25 cellular contexts compared by ENCODE assay signal in the genomic region with DNA sequence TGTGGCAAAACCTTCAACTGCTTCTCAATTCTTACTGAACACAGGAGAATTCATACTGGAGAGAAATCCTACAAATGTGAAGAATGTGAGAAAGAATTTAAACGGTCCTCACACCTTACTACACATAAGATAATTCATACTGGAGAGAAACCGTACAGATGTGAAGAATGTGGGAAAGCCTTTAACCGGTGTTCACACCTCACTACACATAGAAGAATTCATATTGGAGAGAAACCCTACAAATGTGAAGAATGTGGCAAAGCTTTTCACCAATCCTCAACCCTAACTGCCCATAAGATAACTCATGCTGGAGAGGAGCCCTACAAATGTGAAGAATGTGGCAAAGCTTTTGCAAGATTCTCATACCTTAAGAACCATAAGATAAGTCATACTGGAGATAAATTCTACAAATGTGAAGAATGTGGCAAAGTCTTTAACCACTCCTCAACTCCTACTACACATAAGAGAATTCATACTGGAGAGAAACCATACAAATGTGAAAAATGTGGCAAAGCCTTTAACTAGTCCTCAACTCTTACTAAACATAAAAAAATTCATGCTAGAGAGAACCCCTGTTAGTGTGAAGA.
DNase-seq lines count a peak whose midpoint lies in the region; ATAC-seq, FAIRE-seq and TF ChIP-seq lines count a peak whose summit lies in the region.
"Had no signal": no experiment of that assay in that cellular context is flagged by ENCODE, and none has a peak within 500 bp of the region (broad histone marks: within the 10 kb centered on the region; RNA-seq: fewer than 3 reads in every experiment).

No MANE protein-coding gene starts in this region.

- no peak overlapping the region for H2BK20ac ChIP-seq in H1 (ENCODE audit: low read length)

- no peak for ATAC-seq in HG02798 (IDR thresholded peaks at IDR 0.05; ENCODE audit: poor library complexity, unreplicated experiment)
- ATAC-seq in sciatic nerve = no peak
- ATAC-seq: A549; CD8-positive, alpha-beta T cell; GM12878 had no signal

- no peak overlapping the region for H4K8ac ChIP-seq in H1 (ENCODE audit: extremely low read depth, insufficient read depth, low read length)
- H4K8ac ChIP-seq in mesendoderm (ENCODE audit: low read depth, low read length) = no peak overlapping the region

- peak; percentile 73 for DNase-seq in OCI-M1 (lab: John Stamatoyannopoulos, UW)
- no peak for DNase-seq in H1 (ENCODE audit: low read depth in 1 of 2, low spot score in 2 of 2)
- DNase-seq in mesendoderm = peak; percentile 7
- DNase-seq in sciatic nerve (ENCODE audit: low spot score) = no peak
- DNase-seq in effector CD4-positive, alpha-beta T cell = no peak
- DNase-seq: AML-193; Caco-2; Calu3; CD4-positive, alpha-beta T cell; CD8-positive, alpha-beta T cell; DMS 273 treated with DMSO at 0.1 percent for 48 hours; DMS153; DMS53; DMS79; DND-41; EL; GDM1 had no signal

- no peak for TF ChIP-seq EP300 in H1 (IDR thresholded peaks at IDR 0.05; ENCODE audit: borderline replicate concordance in 1 of 2, low read depth in 2 of 2, low read length in 2 of 2)

- H3K4me1 ChIP-seq in H1 (replicated peaks in 1 of 4; ENCODE audit: control insufficient read depth in 3 of 4, insufficient read depth in 4 of 4, low read length in 3 of 4) = no peaks in the 10 kb centered on the region
- H3K4me1 ChIP-seq in mesendoderm (ENCODE audit: control insufficient read depth, low read depth, low read length) = no peaks in the 10 kb centered on the region
- H3K4me1 ChIP-seq: A549; BLaER1 treated with 17β-estradiol and CSF1 and Interleukin-3, amounts not matched to agents 10 nM and 100 nM; Caco-2 had no signal

- POLR2A ChIA-PET in H1 (lab: Charles Lee; ENCODE audit: partially characterized antibody) = no interaction called here

- peaks cover 15 to 20% of the 10 kb centered on the region in 2 experiments for H3K9me3 ChIP-seq in H1 (ENCODE audit: insufficient read depth in 2 of 2, low read depth in 1 of 2, low read length in 1 of 2)
- H3K9me3 ChIP-seq: A549, Caco-2 had no signal

- no peak overlapping the region for H3K18ac ChIP-seq in H1 (ENCODE audit: extremely low read depth, low read length)
- no peak overlapping the region for H3K18ac ChIP-seq in mesendoderm (ENCODE audit: low read length)

- no peak overlapping the region for H3K14ac ChIP-seq in H1 (ENCODE audit: insufficient read length)

- H3K4me2 ChIP-seq in H1 (ENCODE audit: insufficient read depth in 1 of 2, low read depth in 2 of 2, low read length in 2 of 2) = no peak overlapping the region
- no peak overlapping the region for H3K4me2 ChIP-seq in mesendoderm (ENCODE audit: low read length)
- H3K4me2 ChIP-seq: A549; BLaER1 treated with 17β-estradiol and CSF1 and Interleukin-3, amounts not matched to agents 10 nM and 100 nM had no signal

- TF ChIP-seq POLR2A in H1 (IDR thresholded peaks at IDR 0.05; ENCODE audit: control extremely low read depth in 1 of 2, low read depth in 2 of 2, low read length in 2 of 2) = no peak

- H4K91ac ChIP-seq in H1 (replicated peaks; ENCODE audit: insufficient read length, low read length) = no peak overlapping the region

- H2AFZ ChIP-seq in H1 (ENCODE audit: low read length) = no peak overlapping the region

- H3K56ac ChIP-seq in H1 (replicated peaks; ENCODE audit: insufficient read length, low read depth, low read length) (no peak overlapping the region), mesendoderm (ENCODE audit: low read length) (no peak overlapping the region)

- H3K79me2 ChIP-seq in H1 (ENCODE audit: control insufficient read depth in 1 of 2, insufficient read depth in 2 of 2, low read length in 2 of 2) = no peaks in the 10 kb centered on the region
- no peaks in the 10 kb centered on the region for H3K79me2 ChIP-seq in mesendoderm (ENCODE audit: control insufficient read depth, insufficient read depth, low read length)

- TF ChIP-seq CTCF in H1 (IDR thresholded peaks at IDR 0.05; ENCODE audit: control extremely low read depth in 1 of 3, insufficient read depth in 1 of 3, low read depth in 1 of 3, low read length in 3 of 3) = no peak

- no peaks in the 10 kb centered on the region for H4K20me1 ChIP-seq in H1 (replicated peaks in 1 of 2; ENCODE audit: control insufficient read depth in 1 of 2, insufficient read depth in 2 of 2, low read length in 2 of 2)
- H4K20me1 ChIP-seq: BLaER1 treated with 17β-estradiol and CSF1 and Interleukin-3, amounts not matched to agents 10 nM and 100 nM had no signal

- H3K4me3 ChIP-seq in H1 (ENCODE audit: extremely low read depth in 1 of 4, insufficient read depth in 2 of 4, low read depth in 3 of 4, low read length in 4 of 4) (no peak overlapping the region), mesendoderm (ENCODE audit: low read length) (no peak overlapping the region)
- H3K4me3 ChIP-seq: A549; BLaER1 treated with 17β-estradiol and CSF1 and Interleukin-3, amounts not matched to agents 10 nM and 100 nM; GM12878 had no signal

- H3K23me2 ChIP-seq in H1 (ENCODE audit: low read depth, low read length) = no peaks in the 10 kb centered on the region

- no peak overlapping the region for H3K4ac ChIP-seq in H1 (replicated peaks; ENCODE audit: insufficient read length, low read depth, low read length)
- H3K4ac ChIP-seq in mesendoderm (ENCODE audit: low read depth, low read length) = no peak overlapping the region

- no peak overlapping the region for H3K27ac ChIP-seq in H1 (ENCODE audit: low read depth, low read length)
- no peak overlapping the region for H3K27ac ChIP-seq in mesendoderm (ENCODE audit: low read depth, low read length)
- H3K27ac ChIP-seq: 22Rv1; A549; BLaER1 treated with 17β-estradiol and CSF1 and Interleukin-3, amounts not matched to agents 10 nM and 100 nM; C4-2B had no signal

- H2BK120ac ChIP-seq in H1 (replicated peaks; ENCODE audit: low read depth, low read length) (no peak overlapping the region), mesendoderm (ENCODE audit: low read depth, low read length) (no peak overlapping the region)

- H4K5ac ChIP-seq in H1 (ENCODE audit: insufficient read length, low read depth, low read length) (no peak overlapping the region), mesendoderm (ENCODE audit: low read length) (no peak overlapping the region)

- no peak overlapping the region for H2BK5ac ChIP-seq in H1 (ENCODE audit: low read depth, low read length)
- H2BK5ac ChIP-seq in mesendoderm (ENCODE audit: low read length) = no peak overlapping the region

- H3K79me1 ChIP-seq in H1 (ENCODE audit: low read depth, low read length) (no peaks in the 10 kb centered on the region), mesendoderm (ENCODE audit: low read length) (no peaks in the 10 kb centered on the region)

- H2BK12ac ChIP-seq in H1 (ENCODE audit: low read depth, low read length) = no peak overlapping the region

- no peak overlapping the region for H3K9ac ChIP-seq in H1 (replicated peaks in 1 of 4; ENCODE audit: extremely low read depth in 1 of 4, low read depth in 3 of 4, low read length in 3 of 4)
- H3K9ac ChIP-seq in mesendoderm (ENCODE audit: low read length) = no peak overlapping the region
- H3K9ac ChIP-seq: BLaER1 treated with 17β-estradiol and CSF1 and Interleukin-3, amounts not matched to agents 10 nM and 100 nM had no signal

- CTCF ChIA-PET in H1 (lab: Charles Lee; ENCODE audit: partially characterized antibody) = no interaction called here

- FAIRE-seq in H1 (lab: Jason Lieb, UNC) = no peak
- FAIRE-seq: A549, GM12878, GM12892, GM18507 had no signal

- H3K27me3 ChIP-seq in H1 (replicated peaks in 1 of 4; ENCODE audit: control insufficient read depth in 3 of 4, extremely low read depth in 1 of 4, insufficient read depth in 3 of 4, low read length in 3 of 4) (no peaks in the 10 kb centered on the region), mesendoderm (ENCODE audit: insufficient read depth, low read length, poor library complexity) (no peaks in the 10 kb centered on the region)
- H3K27me3 ChIP-seq: BLaER1 treated with 17β-estradiol and CSF1 and Interleukin-3, amounts not matched to agents 10 nM and 100 nM had no signal

- H3K23ac ChIP-seq in H1 (ENCODE audit: insufficient read length) (no peak overlapping the region), mesendoderm (ENCODE audit: low read length) (no peak overlapping the region)

- intact Hi-C loops in sciatic nerve (cut with DNase I) = no loop called here

- peaks cover 0 to 23% (median 0%) of the 10 kb centered on the region in 4 experiments; a peak in 2 of 8 replicates for H3K36me3 ChIP-seq in H1 (ENCODE audit: control insufficient read depth in 2 of 4, insufficient read depth in 4 of 4, low read length in 3 of 4)
- no peaks in the 10 kb centered on the region for H3K36me3 ChIP-seq in mesendoderm (ENCODE audit: control insufficient read depth, insufficient read depth, low read length)

- 92% methylated on average over 3 of the region's 3 CpGs; no CpG with 5 or more reads in 1 of the 2 experiments for WGBS in H1 (ENCODE audit: extremely low coverage in 1 of 2, insufficient coverage in 1 of 2, insufficient read length in 1 of 2, insufficient replicate concordance in 2 of 2, low coverage in 1 of 2, low lambda C conversion rate in 2 of 2, missing lambda C conversion rate in 1 of 2), 2 experiments
- WGBS in mesendoderm (ENCODE audit: extremely low coverage, insufficient coverage, low lambda C conversion rate) = no CpG with 5 or more reads among the region's 3 CpGs

- H2AK5ac ChIP-seq in H1 (ENCODE audit: low read depth, low read length) (no peak overlapping the region), mesendoderm (ENCODE audit: low read length) (no peak overlapping the region)

- TF ChIP-seq RAD21 in H1 (IDR thresholded peaks at IDR 0.05 in 1 of 2, conservative IDR thresholded peaks at IDR 0.05 in 1 of 2; ENCODE audit: low read depth in 2 of 2, low read length in 2 of 2) = no peak

- H2BK15ac ChIP-seq in H1 (ENCODE audit: low read length) (no peak overlapping the region), mesendoderm (replicated peaks; ENCODE audit: low read depth) (no peak overlapping the region)

TF ChIP-seq in H1, 55 proteins besides CTCF, POLR2A, EP300 and RAD21:
- TF ChIP-seq POU5F1 (IDR thresholded peaks at IDR 0.05; ENCODE audit: low read depth, low read length) = no peak
- peak; percentile 73; the same call in 1 of the 2 replicates for TF ChIP-seq ZNF274 (IDR thresholded peaks at IDR 0.05; ENCODE audit: borderline replicate concordance, extremely low read depth, low read length)

Comparison
In these comparisons a context has a peak if more than half of its experiments do, and no peak if none do; other contexts are left out.
1. DNase-seq: peak in OCI-M1 (single experiment) and mesendoderm (single experiment); none in H1 (0 of 2), sciatic nerve (single experiment) and effector CD4-positive, alpha-beta T cell (single experiment).